ENCODE assay signal across 8 cellular contexts in genomic region chr10:132538031-132538789, GRCh38. TPM values are rescaled to one million over a fixed set of nuclear protein-coding genes. Genes with fewer than 3 reads are reported as not detected.
DNase-seq lines count a peak whose midpoint lies in the region; ATAC-seq and TF ChIP-seq lines count a peak whose summit lies in the region.

No MANE protein-coding gene starts in this region.

- no peak for TF ChIP-seq CTCF in dorsolateral prefrontal cortex (IDR thresholded peaks at IDR 0.05 in 54 of 56, conservative IDR thresholded peaks at IDR 0.05 in 2 of 56; ENCODE audit: low read depth in 1 of 56, partially characterized antibody in 56 of 56)

- H3K9me3 ChIP-seq in ES-I3 (ENCODE audit: control insufficient read depth, insufficient read depth, low read length) (no peaks in the 10 kb centered on the region), MG63 (no peaks in the 10 kb centered on the region), mucosa of rectum (ENCODE audit: control insufficient read depth in 2 of 2, low read length in 2 of 2) (no peaks in the 10 kb centered on the region)

- H3K9ac ChIP-seq in ES-I3 (ENCODE audit: low read depth, low read length) (peak overlapping the region; percentile 69), mucosa of rectum (ENCODE audit: low read depth in 1 of 2, low read length in 2 of 2) (peak overlapping the region; percentile 84 to 87)

- peak overlapping the region in 53 of 59 donors; percentile 15 to 88 (median 74) for H3K27ac ChIP-seq in dorsolateral prefrontal cortex
- H3K27ac ChIP-seq in mucosa of rectum (ENCODE audit: low read depth in 2 of 2, low read length in 2 of 2) = peak overlapping the region; percentile 17 to 63

- DNase-seq in MG63 = no peak
- DNase-seq in dorsolateral prefrontal cortex = peak in 3 of 10 donors; percentile 28 to 46 (median 45)
- no peak for DNase-seq in NCI-H1436 (lab: John Stamatoyannopoulos, UW)
- no peak for DNase-seq in iPS-NIHi11 (ENCODE audit: low spot score)
- DNase-seq in SK-N-DZ (ENCODE audit: low spot score) = no peak

- H3K36me3 ChIP-seq in ES-I3 (ENCODE audit: insufficient read depth, low read length) (no peaks in the 10 kb centered on the region), MG63 (peaks cover 2% of the 10 kb centered on the region; the same call in 1 of the 2 replicates), mucosa of rectum (ENCODE audit: control insufficient read depth in 2 of 2, insufficient read depth in 2 of 2, low read length in 2 of 2) (peaks cover 0 to under 1% of the 10 kb centered on the region in 2 donors)

- H3K4me3 ChIP-seq in MG63 (peak overlapping the region; percentile 54), dorsolateral prefrontal cortex (peak overlapping the region; percentile 57 to 87 (median 73)), mucosa of rectum (ENCODE audit: low read length in 2 of 2) (peak overlapping the region; percentile 72 to 81)

- H3K27me3 ChIP-seq in MG63 (no peaks in the 10 kb centered on the region), dorsolateral prefrontal cortex (no peaks in the 10 kb centered on the region), mucosa of rectum (ENCODE audit: control insufficient read depth in 2 of 2, insufficient read depth in 2 of 2, low read length in 2 of 2) (no peaks in the 10 kb centered on the region)

- intact Hi-C loops in dorsolateral prefrontal cortex (cut with DNase I) = loop anchor here in 1 of 2 donors (5.0 kb wide), 1 partner anchor 81 kb away; no protein-coding TSS in a partner anchor

- no peak for ATAC-seq in HG02884 (IDR thresholded peaks at IDR 0.05; ENCODE audit: unreplicated experiment)

- H3K4me1 ChIP-seq in ES-I3 (ENCODE audit: insufficient read depth, low read length) (peaks cover 23% of the 10 kb centered on the region), mucosa of rectum (ENCODE audit: control insufficient read depth in 2 of 2, insufficient read depth in 2 of 2, low read length in 2 of 2) (peaks cover 32 to 34% of the 10 kb centered on the region in 2 donors)

RNA-seq across cellular contexts. Expression of gene INPP5A, which starts 0.6 kb away (rescaled TPM):
- 7.6 and 17.6 TPM in 2 replicates for total RNA-seq in MG63 (2014; rRNA removed; shearing (Covaris generic); ENCODE audit: low replicate concordance)
- 10 to 100 TPM; 29.1 to 74.1 (median 54.8) TPM for total RNA-seq in dorsolateral prefrontal cortex
- 23.6 and 25.3 TPM in 2 replicates for polyA plus RNA-seq in SK-N-DZ (2014; cell fraction: cytosol; rRNA removed)
- 13.8 and 15.2 TPM in 2 replicates for polyA plus RNA-seq in SK-N-DZ (2014; cell fraction: nucleus; rRNA removed)
